1 cellular context compared by ENCODE assay signal in the genomic region with DNA sequence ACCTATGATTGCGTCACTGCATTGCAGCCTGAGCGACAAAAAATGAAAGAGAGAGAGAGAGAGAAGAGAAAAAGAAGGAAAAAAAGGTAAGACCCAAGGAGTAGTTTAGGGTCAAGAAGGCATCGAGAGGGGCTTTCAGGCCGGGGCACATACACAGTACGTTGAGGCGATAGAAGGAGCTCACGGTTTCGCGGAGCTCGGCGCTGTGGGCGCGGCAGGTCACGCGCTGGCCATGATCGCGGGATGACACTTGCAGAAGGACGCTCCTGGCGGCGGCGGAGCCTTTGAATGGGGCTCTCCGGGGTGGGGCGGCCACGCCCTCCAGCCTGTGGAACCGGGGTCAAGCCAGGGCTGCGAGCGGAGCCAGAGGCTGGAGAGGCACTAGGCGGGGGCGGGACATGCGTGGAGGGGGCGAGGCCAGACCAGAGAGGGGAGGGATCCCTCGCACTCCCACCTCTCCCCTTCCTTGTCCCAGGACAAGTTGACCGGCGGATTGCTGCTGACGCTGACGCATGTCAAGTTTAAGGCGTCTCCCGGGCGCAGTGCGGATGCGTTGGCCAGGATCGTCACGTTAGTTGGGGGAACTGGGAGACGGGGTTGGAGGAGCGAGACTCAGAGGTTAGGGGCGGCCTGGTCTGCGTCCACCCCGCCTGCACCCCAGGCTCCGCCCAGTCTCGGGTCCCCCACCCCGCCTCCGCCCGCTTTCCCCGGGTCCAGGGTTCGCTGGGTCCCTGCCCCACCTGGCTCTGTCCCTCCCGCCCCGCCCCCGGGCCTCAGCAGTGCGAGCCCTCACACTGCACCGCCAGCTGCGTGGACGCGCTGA.
TF ChIP-seq lines count a peak whose summit lies in the region.

No MANE protein-coding gene starts in this region.

TF ChIP-seq in HepG2, 621 proteins besides CTCF, POLR2A, EP300 and RAD21 (continued from another document and continues in another):
- TF ChIP-seq, protein P1, sequence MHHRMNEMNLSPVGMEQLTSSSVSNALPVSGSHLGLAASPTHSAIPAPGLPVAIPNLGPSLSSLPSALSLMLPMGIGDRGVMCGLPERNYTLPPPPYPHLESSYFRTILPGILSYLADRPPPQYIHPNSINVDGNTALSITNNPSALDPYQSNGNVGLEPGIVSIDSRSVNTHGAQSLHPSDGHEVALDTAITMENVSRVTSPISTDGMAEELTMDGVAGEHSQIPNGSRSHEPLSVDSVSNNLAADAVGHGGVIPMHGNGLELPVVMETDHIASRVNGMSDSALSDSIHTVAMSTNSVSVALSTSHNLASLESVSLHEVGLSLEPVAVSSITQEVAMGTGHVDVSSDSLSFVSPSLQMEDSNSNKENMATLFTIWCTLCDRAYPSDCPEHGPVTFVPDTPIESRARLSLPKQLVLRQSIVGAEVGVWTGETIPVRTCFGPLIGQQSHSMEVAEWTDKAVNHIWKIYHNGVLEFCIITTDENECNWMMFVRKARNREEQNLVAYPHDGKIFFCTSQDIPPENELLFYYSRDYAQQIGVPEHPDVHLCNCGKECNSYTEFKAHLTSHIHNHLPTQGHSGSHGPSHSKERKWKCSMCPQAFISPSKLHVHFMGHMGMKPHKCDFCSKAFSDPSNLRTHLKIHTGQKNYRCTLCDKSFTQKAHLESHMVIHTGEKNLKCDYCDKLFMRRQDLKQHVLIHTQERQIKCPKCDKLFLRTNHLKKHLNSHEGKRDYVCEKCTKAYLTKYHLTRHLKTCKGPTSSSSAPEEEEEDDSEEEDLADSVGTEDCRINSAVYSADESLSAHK (CRISPR knock-in tag; IDR thresholded peaks at IDR 0.05; ENCODE audit: borderline replicate concordance): no peak
- TF ChIP-seq, protein P2, sequence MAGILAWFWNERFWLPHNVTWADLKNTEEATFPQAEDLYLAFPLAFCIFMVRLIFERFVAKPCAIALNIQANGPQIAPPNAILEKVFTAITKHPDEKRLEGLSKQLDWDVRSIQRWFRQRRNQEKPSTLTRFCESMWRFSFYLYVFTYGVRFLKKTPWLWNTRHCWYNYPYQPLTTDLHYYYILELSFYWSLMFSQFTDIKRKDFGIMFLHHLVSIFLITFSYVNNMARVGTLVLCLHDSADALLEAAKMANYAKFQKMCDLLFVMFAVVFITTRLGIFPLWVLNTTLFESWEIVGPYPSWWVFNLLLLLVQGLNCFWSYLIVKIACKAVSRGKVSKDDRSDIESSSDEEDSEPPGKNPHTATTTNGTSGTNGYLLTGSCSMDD (CRISPR knock-in tag; IDR thresholded peaks at IDR 0.05): no peak
- TF ChIP-seq, protein P3, sequence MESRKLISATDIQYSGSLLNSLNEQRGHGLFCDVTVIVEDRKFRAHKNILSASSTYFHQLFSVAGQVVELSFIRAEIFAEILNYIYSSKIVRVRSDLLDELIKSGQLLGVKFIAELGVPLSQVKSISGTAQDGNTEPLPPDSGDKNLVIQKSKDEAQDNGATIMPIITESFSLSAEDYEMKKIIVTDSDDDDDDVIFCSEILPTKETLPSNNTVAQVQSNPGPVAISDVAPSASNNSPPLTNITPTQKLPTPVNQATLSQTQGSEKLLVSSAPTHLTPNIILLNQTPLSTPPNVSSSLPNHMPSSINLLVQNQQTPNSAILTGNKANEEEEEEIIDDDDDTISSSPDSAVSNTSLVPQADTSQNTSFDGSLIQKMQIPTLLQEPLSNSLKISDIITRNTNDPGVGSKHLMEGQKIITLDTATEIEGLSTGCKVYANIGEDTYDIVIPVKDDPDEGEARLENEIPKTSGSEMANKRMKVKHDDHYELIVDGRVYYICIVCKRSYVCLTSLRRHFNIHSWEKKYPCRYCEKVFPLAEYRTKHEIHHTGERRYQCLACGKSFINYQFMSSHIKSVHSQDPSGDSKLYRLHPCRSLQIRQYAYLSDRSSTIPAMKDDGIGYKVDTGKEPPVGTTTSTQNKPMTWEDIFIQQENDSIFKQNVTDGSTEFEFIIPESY (CRISPR knock-in tag; IDR thresholded peaks at IDR 0.05): no peak
- TF ChIP-seq, protein P4, sequence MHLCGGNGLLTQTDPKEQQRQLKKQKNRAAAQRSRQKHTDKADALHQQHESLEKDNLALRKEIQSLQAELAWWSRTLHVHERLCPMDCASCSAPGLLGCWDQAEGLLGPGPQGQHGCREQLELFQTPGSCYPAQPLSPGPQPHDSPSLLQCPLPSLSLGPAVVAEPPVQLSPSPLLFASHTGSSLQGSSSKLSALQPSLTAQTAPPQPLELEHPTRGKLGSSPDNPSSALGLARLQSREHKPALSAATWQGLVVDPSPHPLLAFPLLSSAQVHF (CRISPR knock-in tag; IDR thresholded peaks at IDR 0.05): peak; percentile 71; the same call in 1 of the 2 replicates
- TF ChIP-seq ZFP62 (CRISPR knock-in tag; IDR thresholded peaks at IDR 0.05): no peak
- TF ChIP-seq, protein P5, sequence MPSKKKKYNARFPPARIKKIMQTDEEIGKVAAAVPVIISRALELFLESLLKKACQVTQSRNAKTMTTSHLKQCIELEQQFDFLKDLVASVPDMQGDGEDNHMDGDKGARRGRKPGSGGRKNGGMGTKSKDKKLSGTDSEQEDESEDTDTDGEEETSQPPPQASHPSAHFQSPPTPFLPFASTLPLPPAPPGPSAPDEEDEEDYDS (CRISPR knock-in tag; IDR thresholded peaks at IDR 0.05): no peak
- TF ChIP-seq, protein P6, sequence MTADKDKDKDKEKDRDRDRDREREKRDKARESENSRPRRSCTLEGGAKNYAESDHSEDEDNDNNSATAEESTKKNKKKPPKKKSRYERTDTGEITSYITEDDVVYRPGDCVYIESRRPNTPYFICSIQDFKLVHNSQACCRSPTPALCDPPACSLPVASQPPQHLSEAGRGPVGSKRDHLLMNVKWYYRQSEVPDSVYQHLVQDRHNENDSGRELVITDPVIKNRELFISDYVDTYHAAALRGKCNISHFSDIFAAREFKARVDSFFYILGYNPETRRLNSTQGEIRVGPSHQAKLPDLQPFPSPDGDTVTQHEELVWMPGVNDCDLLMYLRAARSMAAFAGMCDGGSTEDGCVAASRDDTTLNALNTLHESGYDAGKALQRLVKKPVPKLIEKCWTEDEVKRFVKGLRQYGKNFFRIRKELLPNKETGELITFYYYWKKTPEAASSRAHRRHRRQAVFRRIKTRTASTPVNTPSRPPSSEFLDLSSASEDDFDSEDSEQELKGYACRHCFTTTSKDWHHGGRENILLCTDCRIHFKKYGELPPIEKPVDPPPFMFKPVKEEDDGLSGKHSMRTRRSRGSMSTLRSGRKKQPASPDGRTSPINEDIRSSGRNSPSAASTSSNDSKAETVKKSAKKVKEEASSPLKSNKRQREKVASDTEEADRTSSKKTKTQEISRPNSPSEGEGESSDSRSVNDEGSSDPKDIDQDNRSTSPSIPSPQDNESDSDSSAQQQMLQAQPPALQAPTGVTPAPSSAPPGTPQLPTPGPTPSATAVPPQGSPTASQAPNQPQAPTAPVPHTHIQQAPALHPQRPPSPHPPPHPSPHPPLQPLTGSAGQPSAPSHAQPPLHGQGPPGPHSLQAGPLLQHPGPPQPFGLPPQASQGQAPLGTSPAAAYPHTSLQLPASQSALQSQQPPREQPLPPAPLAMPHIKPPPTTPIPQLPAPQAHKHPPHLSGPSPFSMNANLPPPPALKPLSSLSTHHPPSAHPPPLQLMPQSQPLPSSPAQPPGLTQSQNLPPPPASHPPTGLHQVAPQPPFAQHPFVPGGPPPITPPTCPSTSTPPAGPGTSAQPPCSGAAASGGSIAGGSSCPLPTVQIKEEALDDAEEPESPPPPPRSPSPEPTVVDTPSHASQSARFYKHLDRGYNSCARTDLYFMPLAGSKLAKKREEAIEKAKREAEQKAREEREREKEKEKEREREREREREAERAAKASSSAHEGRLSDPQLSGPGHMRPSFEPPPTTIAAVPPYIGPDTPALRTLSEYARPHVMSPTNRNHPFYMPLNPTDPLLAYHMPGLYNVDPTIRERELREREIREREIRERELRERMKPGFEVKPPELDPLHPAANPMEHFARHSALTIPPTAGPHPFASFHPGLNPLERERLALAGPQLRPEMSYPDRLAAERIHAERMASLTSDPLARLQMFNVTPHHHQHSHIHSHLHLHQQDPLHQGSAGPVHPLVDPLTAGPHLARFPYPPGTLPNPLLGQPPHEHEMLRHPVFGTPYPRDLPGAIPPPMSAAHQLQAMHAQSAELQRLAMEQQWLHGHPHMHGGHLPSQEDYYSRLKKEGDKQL (CRISPR knock-in tag; IDR thresholded peaks at IDR 0.05; ENCODE audit: low read depth): no peak
- no peak for TF ChIP-seq ZNF468 (CRISPR knock-in tag; IDR thresholded peaks at IDR 0.05)
- no peak for TF ChIP-seq SIX1 (CRISPR knock-in tag; IDR thresholded peaks at IDR 0.05; ENCODE audit: borderline replicate concordance)
- TF ChIP-seq CENPT (CRISPR knock-in tag; IDR thresholded peaks at IDR 0.05; ENCODE audit: low read depth): no peak
- TF ChIP-seq, protein P7, sequence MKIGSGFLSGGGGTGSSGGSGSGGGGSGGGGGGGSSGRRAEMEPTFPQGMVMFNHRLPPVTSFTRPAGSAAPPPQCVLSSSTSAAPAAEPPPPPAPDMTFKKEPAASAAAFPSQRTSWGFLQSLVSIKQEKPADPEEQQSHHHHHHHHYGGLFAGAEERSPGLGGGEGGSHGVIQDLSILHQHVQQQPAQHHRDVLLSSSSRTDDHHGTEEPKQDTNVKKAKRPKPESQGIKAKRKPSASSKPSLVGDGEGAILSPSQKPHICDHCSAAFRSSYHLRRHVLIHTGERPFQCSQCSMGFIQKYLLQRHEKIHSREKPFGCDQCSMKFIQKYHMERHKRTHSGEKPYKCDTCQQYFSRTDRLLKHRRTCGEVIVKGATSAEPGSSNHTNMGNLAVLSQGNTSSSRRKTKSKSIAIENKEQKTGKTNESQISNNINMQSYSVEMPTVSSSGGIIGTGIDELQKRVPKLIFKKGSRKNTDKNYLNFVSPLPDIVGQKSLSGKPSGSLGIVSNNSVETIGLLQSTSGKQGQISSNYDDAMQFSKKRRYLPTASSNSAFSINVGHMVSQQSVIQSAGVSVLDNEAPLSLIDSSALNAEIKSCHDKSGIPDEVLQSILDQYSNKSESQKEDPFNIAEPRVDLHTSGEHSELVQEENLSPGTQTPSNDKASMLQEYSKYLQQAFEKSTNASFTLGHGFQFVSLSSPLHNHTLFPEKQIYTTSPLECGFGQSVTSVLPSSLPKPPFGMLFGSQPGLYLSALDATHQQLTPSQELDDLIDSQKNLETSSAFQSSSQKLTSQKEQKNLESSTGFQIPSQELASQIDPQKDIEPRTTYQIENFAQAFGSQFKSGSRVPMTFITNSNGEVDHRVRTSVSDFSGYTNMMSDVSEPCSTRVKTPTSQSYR (CRISPR knock-in tag; IDR thresholded peaks at IDR 0.05; ENCODE audit: borderline replicate concordance): peak; percentile 37; the same call in 1 of the 2 replicates
- TF ChIP-seq, protein P8, sequence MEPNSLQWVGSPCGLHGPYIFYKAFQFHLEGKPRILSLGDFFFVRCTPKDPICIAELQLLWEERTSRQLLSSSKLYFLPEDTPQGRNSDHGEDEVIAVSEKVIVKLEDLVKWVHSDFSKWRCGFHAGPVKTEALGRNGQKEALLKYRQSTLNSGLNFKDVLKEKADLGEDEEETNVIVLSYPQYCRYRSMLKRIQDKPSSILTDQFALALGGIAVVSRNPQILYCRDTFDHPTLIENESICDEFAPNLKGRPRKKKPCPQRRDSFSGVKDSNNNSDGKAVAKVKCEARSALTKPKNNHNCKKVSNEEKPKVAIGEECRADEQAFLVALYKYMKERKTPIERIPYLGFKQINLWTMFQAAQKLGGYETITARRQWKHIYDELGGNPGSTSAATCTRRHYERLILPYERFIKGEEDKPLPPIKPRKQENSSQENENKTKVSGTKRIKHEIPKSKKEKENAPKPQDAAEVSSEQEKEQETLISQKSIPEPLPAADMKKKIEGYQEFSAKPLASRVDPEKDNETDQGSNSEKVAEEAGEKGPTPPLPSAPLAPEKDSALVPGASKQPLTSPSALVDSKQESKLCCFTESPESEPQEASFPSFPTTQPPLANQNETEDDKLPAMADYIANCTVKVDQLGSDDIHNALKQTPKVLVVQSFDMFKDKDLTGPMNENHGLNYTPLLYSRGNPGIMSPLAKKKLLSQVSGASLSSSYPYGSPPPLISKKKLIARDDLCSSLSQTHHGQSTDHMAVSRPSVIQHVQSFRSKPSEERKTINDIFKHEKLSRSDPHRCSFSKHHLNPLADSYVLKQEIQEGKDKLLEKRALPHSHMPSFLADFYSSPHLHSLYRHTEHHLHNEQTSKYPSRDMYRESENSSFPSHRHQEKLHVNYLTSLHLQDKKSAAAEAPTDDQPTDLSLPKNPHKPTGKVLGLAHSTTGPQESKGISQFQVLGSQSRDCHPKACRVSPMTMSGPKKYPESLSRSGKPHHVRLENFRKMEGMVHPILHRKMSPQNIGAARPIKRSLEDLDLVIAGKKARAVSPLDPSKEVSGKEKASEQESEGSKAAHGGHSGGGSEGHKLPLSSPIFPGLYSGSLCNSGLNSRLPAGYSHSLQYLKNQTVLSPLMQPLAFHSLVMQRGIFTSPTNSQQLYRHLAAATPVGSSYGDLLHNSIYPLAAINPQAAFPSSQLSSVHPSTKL (CRISPR knock-in tag; IDR thresholded peaks at IDR 0.05): peak; percentile 31
- no peak; the same call in 1 of the 2 replicates for TF ChIP-seq PCBP1 (IDR thresholded peaks at IDR 0.05; ENCODE audit: borderline replicate concordance, low read depth, low read length)
- TF ChIP-seq HNRNPK (IDR thresholded peaks at IDR 0.05; ENCODE audit: low read depth, low read length, poor library complexity, severe bottlenecking): no peak
- no peak for TF ChIP-seq ZNF839 (CRISPR knock-in tag; IDR thresholded peaks at IDR 0.05; ENCODE audit: borderline replicate concordance)
- TF ChIP-seq ARNTL (CRISPR knock-in tag; IDR thresholded peaks at IDR 0.05): peak; percentile 41; the same call in 1 of the 2 replicates
- TF ChIP-seq GATA4 (IDR thresholded peaks at IDR 0.05; ENCODE audit: borderline replicate concordance, low read depth): no peak
- no peak for TF ChIP-seq NONO (IDR thresholded peaks at IDR 0.05)
- TF ChIP-seq NONO (CRISPR knock-in tag; conservative IDR thresholded peaks at IDR 0.05): peak; percentile 81
- TF ChIP-seq CCAR2 (optimal IDR thresholded peaks at IDR 0.05; ENCODE audit: low read depth, low read length): no peak
- TF ChIP-seq, protein P9, sequence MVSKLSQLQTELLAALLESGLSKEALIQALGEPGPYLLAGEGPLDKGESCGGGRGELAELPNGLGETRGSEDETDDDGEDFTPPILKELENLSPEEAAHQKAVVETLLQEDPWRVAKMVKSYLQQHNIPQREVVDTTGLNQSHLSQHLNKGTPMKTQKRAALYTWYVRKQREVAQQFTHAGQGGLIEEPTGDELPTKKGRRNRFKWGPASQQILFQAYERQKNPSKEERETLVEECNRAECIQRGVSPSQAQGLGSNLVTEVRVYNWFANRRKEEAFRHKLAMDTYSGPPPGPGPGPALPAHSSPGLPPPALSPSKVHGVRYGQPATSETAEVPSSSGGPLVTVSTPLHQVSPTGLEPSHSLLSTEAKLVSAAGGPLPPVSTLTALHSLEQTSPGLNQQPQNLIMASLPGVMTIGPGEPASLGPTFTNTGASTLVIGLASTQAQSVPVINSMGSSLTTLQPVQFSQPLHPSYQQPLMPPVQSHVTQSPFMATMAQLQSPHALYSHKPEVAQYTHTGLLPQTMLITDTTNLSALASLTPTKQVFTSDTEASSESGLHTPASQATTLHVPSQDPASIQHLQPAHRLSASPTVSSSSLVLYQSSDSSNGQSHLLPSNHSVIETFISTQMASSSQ (IDR thresholded peaks at IDR 0.05; ENCODE audit: low read depth): no peak
- TF ChIP-seq, protein P9 (CRISPR knock-in tag; IDR thresholded peaks at IDR 0.05; ENCODE audit: borderline replicate concordance): 0 out of 2 replicates have a peak, but pooled peaks have one; percentile 32
- no peak for TF ChIP-seq FOXP1 (IDR thresholded peaks at IDR 0.05)
- no peak for TF ChIP-seq FOXP1 (CRISPR knock-in tag; IDR thresholded peaks at IDR 0.05)
